ENCODE assay signal across 27 cellular contexts in the genomic region with DNA sequence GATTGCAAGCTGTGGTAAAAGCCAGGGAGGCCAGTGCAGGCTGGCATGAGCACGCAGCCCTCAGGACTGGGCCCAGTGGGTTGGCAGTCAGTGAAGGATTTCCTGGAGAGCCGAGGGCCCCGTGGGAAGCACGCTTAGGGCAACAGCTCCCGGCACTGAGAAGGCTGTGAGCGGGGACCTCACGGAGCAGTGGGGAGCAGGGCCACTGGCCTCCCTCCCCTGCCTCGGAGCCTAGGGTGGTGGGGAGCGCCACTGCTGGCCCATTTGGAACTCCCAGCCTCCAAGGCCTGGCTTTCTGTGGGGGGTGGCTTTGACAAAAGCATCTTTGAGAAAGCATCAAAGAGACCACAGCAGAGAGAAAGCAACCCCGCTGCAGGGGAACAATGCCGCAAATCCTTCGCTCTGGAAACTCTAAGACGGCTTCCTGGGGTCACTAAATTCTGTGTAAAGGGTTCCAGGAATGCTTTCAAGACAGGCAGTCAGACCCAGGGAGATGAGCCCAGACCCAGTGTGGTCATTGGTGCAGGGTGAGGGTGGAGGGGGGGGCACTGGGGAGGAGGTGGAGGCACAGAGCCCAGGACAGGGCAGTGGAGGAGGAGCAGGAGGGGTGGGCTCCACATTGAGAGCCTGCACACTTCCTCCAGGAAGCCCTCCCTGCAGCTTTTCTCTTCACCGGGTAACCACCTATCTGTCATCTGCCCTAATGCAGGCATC. TPM values are rescaled to one million over a fixed set of nuclear protein-coding genes. Genes with fewer than 3 reads are reported as not detected.
A peak's percentile ranks its signal among the peaks of the same experiment; 100 is the strongest.
DNase-seq lines count a peak whose midpoint lies in the region; ATAC-seq and TF ChIP-seq lines count a peak whose summit lies in the region.
"Had no signal": no experiment of that assay in that cellular context is flagged by ENCODE, and none has a peak within 500 bp of the region (broad histone marks: within the 10 kb centered on the region; RNA-seq: fewer than 3 reads in every experiment).

No MANE protein-coding gene starts in this region.

- ATAC-seq in stimulated activated naive CD8-positive, alpha-beta T cell treated with anti-CD3 and anti-CD28 coated beads, Interleukin-15, amount 100 ng/mL, for 72 hours, result peak; percentile 34
- no peak for ATAC-seq in stimulated activated naive CD8-positive, alpha-beta T cell treated with anti-CD3 and anti-CD28 coated beads, Interleukin-15, Interleukin-2, amounts not matched to agents 100 U/mL and 50 U/mL, for 24 hours
- ATAC-seq in naive thymus-derived CD4-positive, alpha-beta T cell, result peak; percentile 31
- no peak for ATAC-seq in lower lobe of right lung
- ATAC-seq in GM21619 (IDR thresholded peaks at IDR 0.05; ENCODE audit: unreplicated experiment), result no peak
- ATAC-seq: left lung, Right ventricle myocardium inferior had no signal

- H3K4me1 ChIP-seq in naive thymus-derived CD4-positive, alpha-beta T cell (ENCODE audit: control insufficient read depth in 2 of 2, insufficient read depth in 2 of 2, low read length in 2 of 2), result peaks cover 0 to 9% of the 10 kb centered on the region in 2 donors
- H3K4me1 ChIP-seq in lower lobe of right lung (no peaks in the 10 kb centered on the region), osteoblast (ENCODE audit: insufficient read depth, low read length) (no peaks in the 10 kb centered on the region)
- H3K4me1 ChIP-seq: left lung, right atrium auricular region had no signal

- no peaks in the 10 kb centered on the region for H3K9me3 ChIP-seq in naive thymus-derived CD4-positive, alpha-beta T cell (ENCODE audit: control insufficient read depth in 2 of 3, low read length in 3 of 3)
- H3K9me3 ChIP-seq in lower lobe of right lung, result no peaks in the 10 kb centered on the region
- no peaks in the 10 kb centered on the region for H3K9me3 ChIP-seq in osteoblast (ENCODE audit: low read depth, low read length)
- H3K9me3 ChIP-seq: right atrium auricular region had no signal

- no peaks in the 10 kb centered on the region for H3K9me3 Mint-ChIP-seq in stimulated activated naive CD8-positive, alpha-beta T cell treated with anti-CD3 and anti-CD28 coated beads, Interleukin-15, amount 100 ng/mL, for 72 hours
- no peaks in the 10 kb centered on the region for H3K9me3 Mint-ChIP-seq in naive thymus-derived CD4-positive, alpha-beta T cell
- H3K9me3 Mint-ChIP-seq: activated CD4-positive, alpha-beta T cell treated with anti-CD3 and anti-CD28 coated beads, Interleukin-2, amount 10 ng/mL, durations not matched to agents 7 days and 5 days had no signal

- H3K79me2 ChIP-seq in osteoblast (ENCODE audit: insufficient read depth, low read length), result no peaks in the 10 kb centered on the region

- H3K27me3 ChIP-seq in naive thymus-derived CD4-positive, alpha-beta T cell (ENCODE audit: control insufficient read depth in 2 of 2, insufficient read depth in 2 of 2, low read length in 2 of 2), result no peaks in the 10 kb centered on the region
- H3K27me3 ChIP-seq in lower lobe of right lung (ENCODE audit: low read depth), result no peaks in the 10 kb centered on the region
- no peaks in the 10 kb centered on the region for H3K27me3 ChIP-seq in osteoblast (ENCODE audit: insufficient read depth, low read length)
- H3K27me3 ChIP-seq: left lung, right atrium auricular region had no signal

- H4K20me1 ChIP-seq in osteoblast (ENCODE audit: insufficient read depth, low read length), result no peaks in the 10 kb centered on the region

- peaks cover 38% of the 10 kb centered on the region for H3K4me1 Mint-ChIP-seq in stimulated activated naive CD8-positive, alpha-beta T cell treated with anti-CD3 and anti-CD28 coated beads, Interleukin-15, amount 100 ng/mL, for 72 hours
- H3K4me1 Mint-ChIP-seq in naive thymus-derived CD4-positive, alpha-beta T cell, result peaks cover 0 to 32% (median 22%) of the 10 kb centered on the region in 7 donors
- H3K4me1 Mint-ChIP-seq: activated CD4-positive, alpha-beta T cell treated with anti-CD3 and anti-CD28 coated beads, Interleukin-2, amount 10 ng/mL, durations not matched to agents 7 days and 5 days had no signal

- no peak overlapping the region for H3K27ac Mint-ChIP-seq in stimulated activated naive CD8-positive, alpha-beta T cell treated with anti-CD3 and anti-CD28 coated beads, Interleukin-15, amount 100 ng/mL, for 72 hours
- peak overlapping the region in 3 of 9 donors; percentile 8 to 79 (median 46) for H3K27ac Mint-ChIP-seq in naive thymus-derived CD4-positive, alpha-beta T cell
- H3K27ac Mint-ChIP-seq: activated CD4-positive, alpha-beta T cell treated with anti-CD3 and anti-CD28 coated beads, Interleukin-2, amount 10 ng/mL, durations not matched to agents 7 days and 5 days had no signal

- no peak overlapping the region for H3K4me2 ChIP-seq in osteoblast (ENCODE audit: insufficient read depth, low read length)

- H3K4me3 Mint-ChIP-seq in stimulated activated naive CD8-positive, alpha-beta T cell treated with anti-CD3 and anti-CD28 coated beads, Interleukin-15, amount 100 ng/mL, for 72 hours, result peak overlapping the region in 1 of 2 donors; percentile 22
- peak overlapping the region in 7 of 10 donors; percentile 38 to 68 (median 65) for H3K4me3 Mint-ChIP-seq in naive thymus-derived CD4-positive, alpha-beta T cell
- H3K4me3 Mint-ChIP-seq: activated CD4-positive, alpha-beta T cell treated with anti-CD3 and anti-CD28 coated beads, Interleukin-2, amount 10 ng/mL, durations not matched to agents 7 days and 5 days had no signal

- CTCF ChIA-PET in naive thymus-derived CD4-positive, alpha-beta T cell (lab: Charles Lee), result interaction anchor here (0.9 to 3.5 kb wide), 5 partner anchors 21 to 213 kb away, joined by 3 to 31 read pairs (median 4); no protein-coding TSS in a partner anchor

- H3K36me3 Mint-ChIP-seq in naive thymus-derived CD4-positive, alpha-beta T cell, result no peaks in the 10 kb centered on the region

- no peak overlapping the region for H2AFZ ChIP-seq in osteoblast (ENCODE audit: low read length)

- DNase-seq in stimulated activated naive CD8-positive, alpha-beta T cell treated with anti-CD3 and anti-CD28 coated beads, Interleukin-15, amount 100 ng/mL, for 72 hours, result no peak
- no peak for DNase-seq in stimulated activated naive CD8-positive, alpha-beta T cell treated with anti-CD3 and anti-CD28 coated beads, Interleukin-15, Interleukin-2, amounts not matched to agents 100 U/mL and 50 U/mL, for 24 hours
- DNase-seq in head of caudate nucleus (peak in 30 of 42 donors; percentile 19 to 70 (median 42)), lower lobe of right lung (no peak), osteoblast (ENCODE audit: insufficient read length, low spot score, missing footprints) (no peak), AG20443 (ENCODE audit: low spot score) (no peak)
- DNase-seq in naive thymus-derived CD4-positive, alpha-beta T cell, result peak in 4 of 9 donors; percentile 21 to 42 (median 36)
- DNase-seq: activated CD4-positive, alpha-beta T cell treated with anti-CD3 and anti-CD28 coated beads, Interleukin-2, amount 10 ng/mL, durations not matched to agents 7 days and 5 days; activated CD8-positive, alpha-beta memory T cell treated with anti-CD3 and anti-CD28 coated beads, Interleukin-2, amount 50 U/mL, for 48 hours; activated gamma-delta T cell treated with Interleukin-2 at 50 U/mL for 16 hours; dermis blood vessel endothelial cell; foreskin fibroblast; KG1; left lung; NCI-H146; NCI-H2171 treated with DMSO at 0.1 percent for 48 hours; NCI-H748 treated with DMSO at 0.1 percent for 48 hours; stimulated activated CD4-positive, alpha-beta T cell treated with anti-CD3 and anti-CD28 coated beads, Interleukin-12 subunit alpha, Interleukin-12 subunit beta, amount 100 ng/mL, for 4 hours; T-helper 1 cell had no signal

- H3K36me3 ChIP-seq in naive thymus-derived CD4-positive, alpha-beta T cell (ENCODE audit: control insufficient read depth in 2 of 3, insufficient read depth in 3 of 3, low read length in 3 of 3), result no peaks in the 10 kb centered on the region
- H3K36me3 ChIP-seq in lower lobe of right lung (no peaks in the 10 kb centered on the region), osteoblast (ENCODE audit: insufficient read depth, low read length) (no peaks in the 10 kb centered on the region)
- H3K36me3 ChIP-seq: left lung, right atrium auricular region had no signal

- TF ChIP-seq CTCF in lower lobe of right lung (IDR thresholded peaks at IDR 0.05), result no peak
- no peak for TF ChIP-seq CTCF in osteoblast (IDR thresholded peaks at IDR 0.05; ENCODE audit: extremely low read depth, low read depth, low read length)

- no peak overlapping the region for H3K4me3 ChIP-seq in naive thymus-derived CD4-positive, alpha-beta T cell (ENCODE audit: low read length)
- no peak overlapping the region for H3K4me3 ChIP-seq in lower lobe of right lung
- no peak overlapping the region for H3K4me3 ChIP-seq in osteoblast (ENCODE audit: insufficient read depth, low read length)
- H3K4me3 ChIP-seq: left lung, right atrium auricular region had no signal

- H3K27ac ChIP-seq in naive thymus-derived CD4-positive, alpha-beta T cell (ENCODE audit: low read depth, low read length), result no peak overlapping the region
- H3K27ac ChIP-seq in lower lobe of right lung (no peak overlapping the region), osteoblast (ENCODE audit: low read depth, low read length) (no peak overlapping the region)
- H3K27ac ChIP-seq: C4-2B, left lung, right atrium auricular region had no signal

- H3K27me3 Mint-ChIP-seq in stimulated activated naive CD8-positive, alpha-beta T cell treated with anti-CD3 and anti-CD28 coated beads, Interleukin-15, amount 100 ng/mL, for 72 hours, result no peaks in the 10 kb centered on the region
- no peaks in the 10 kb centered on the region for H3K27me3 Mint-ChIP-seq in naive thymus-derived CD4-positive, alpha-beta T cell

- POLR2A ChIA-PET in naive thymus-derived CD4-positive, alpha-beta T cell (lab: Charles Lee), result no interaction called here

- intact Hi-C loops in head of caudate nucleus (cut with DNase I), result no loop called here
- intact Hi-C loops in naive thymus-derived CD4-positive, alpha-beta T cell (cut with micrococcal nuclease), result loop anchor here in 1 of 2 donors (2.0 kb wide), 1 partner anchor 15 kb away; no protein-coding TSS in a partner anchor
- intact Hi-C loops in lower lobe of right lung (cut with DNase I), result no loop called here

RNA-seq across cellular contexts. Expression of a gene that starts 9.5 kb away (rescaled TPM):
- total RNA-seq in naive thymus-derived CD4-positive, alpha-beta T cell, result 100 to 1,000 TPM in 3 of 5 experiments, 10 to 100 TPM in 1, 1 to 10 TPM in 1; 7.7 to 139 (median 110) TPM
- 100 to 1,000 TPM in 1 of 2 donors, 10 to 100 TPM in 1; 59.7 to 113 TPM for polyA plus RNA-seq in naive thymus-derived CD4-positive, alpha-beta T cell
- total RNA-seq in lower lobe of right lung (3.8 TPM), osteoblast (6.2 and 8.8 TPM in 2 replicates)
- total RNA-seq: OCI-LY7 had no signal

RNA-seq across cellular contexts. Expression of a gene that starts 27.8 kb away (rescaled TPM):
- total RNA-seq in naive thymus-derived CD4-positive, alpha-beta T cell, result not detected
- polyA plus RNA-seq in naive thymus-derived CD4-positive, alpha-beta T cell, result not detected
- total RNA-seq in lower lobe of right lung, result not detected
- total RNA-seq in osteoblast, result not detected in 2 replicates
- total RNA-seq: activated CD4-positive, alpha-beta T cell treated with anti-CD3 and anti-CD28 coated beads, Interleukin-2, amount 10 ng/mL, durations not matched to agents 7 days and 5 days; cardiac septum; dermis blood vessel endothelial cell; left lung; mucosa of gallbladder; OCI-LY7; right atrium auricular region; Right ventricle myocardium inferior; subcutaneous adipose tissue had no signal

Comparison
In these comparisons a context has a peak if more than half of its experiments do, and no peak if none do; other contexts are left out.
1. ATAC-seq: peak in stimulated activated naive CD8-positive, alpha-beta T cell treated with anti-CD3 and anti-CD28 coated beads, Interleukin-15, amount 100 ng/mL, for 72 hours (single experiment) and naive thymus-derived CD4-positive, alpha-beta T cell (single experiment); none in stimulated activated naive CD8-positive, alpha-beta T cell treated with anti-CD3 and anti-CD28 coated beads, Interleukin-15, Interleukin-2, amounts not matched to agents 100 U/mL and 50 U/mL, for 24 hours (single experiment), lower lobe of right lung (0 of 2) and GM21619 (single experiment).
2. DNase-seq: peak in head of caudate nucleus (30 of 42); none in stimulated activated naive CD8-positive, alpha-beta T cell treated with anti-CD3 and anti-CD28 coated beads, Interleukin-15, amount 100 ng/mL, for 72 hours (0 of 2), stimulated activated naive CD8-positive, alpha-beta T cell treated with anti-CD3 and anti-CD28 coated beads, Interleukin-15, Interleukin-2, amounts not matched to agents 100 U/mL and 50 U/mL, for 24 hours (single experiment), lower lobe of right lung (single experiment), osteoblast (single experiment) and AG20443 (single experiment).